Comparison of ENCODE assay signal across 8 cellular contexts in genomic region chr9:94656190-94656589, GRCh38. TPM values are rescaled to one million over a fixed set of nuclear protein-coding genes. Genes with fewer than 3 reads are reported as not detected.
DNase-seq lines count a peak whose midpoint lies in the region; ATAC-seq and TF ChIP-seq lines count a peak whose summit lies in the region.

No MANE protein-coding gene starts in this region.

- 8 to 28% (median 16%) methylated on average over 6 of the region's 6 CpGs for WGBS in psoas muscle, 3 donors

- peak; percentile 94 for ATAC-seq in GM18870 (IDR thresholded peaks at IDR 0.05; ENCODE audit: unreplicated experiment)
- peak; percentile 98 for ATAC-seq in HG02759 (IDR thresholded peaks at IDR 0.05; ENCODE audit: unreplicated experiment)
- peak; percentile 78 for ATAC-seq in central memory CD8-positive, alpha-beta T cell (replicated peaks; ENCODE audit: extremely low read depth, poor library complexity, severe bottlenecking)
- peak; percentile 35 to 79 (median 60) for ATAC-seq in psoas muscle

- no peaks in the 10 kb centered on the region for H3K4me1 ChIP-seq in psoas muscle

- DNase-seq in NOMO-1 treated with dmso at 0.1 percent for 144 hours (lab: John Stamatoyannopoulos, UW; ENCODE audit: unreplicated experiment) (peak; percentile 91), psoas muscle (no peak), NCI-H2171 (lab: John Stamatoyannopoulos, UW) (no peak), NCI-H345 (lab: John Stamatoyannopoulos, UW) (no peak), NCI-H187 (lab: John Stamatoyannopoulos, UW) (no peak)
- DNase-seq in central memory CD8-positive, alpha-beta T cell (ENCODE audit: low spot score in 2 of 2), result no peak

- no peak for TF ChIP-seq CTCF in psoas muscle (IDR thresholded peaks at IDR 0.05)

- peak overlapping the region; percentile 63 for H3K27ac Mint-ChIP-seq in central memory CD8-positive, alpha-beta T cell (ENCODE audit: low read depth)

- peak overlapping the region; percentile 43 for H3K4me3 ChIP-seq in psoas muscle

- H3K27me3 ChIP-seq in psoas muscle (ENCODE audit: insufficient read depth in 3 of 3, low read length in 2 of 3), result no peaks in the 10 kb centered on the region

- H3K36me3 ChIP-seq in psoas muscle (ENCODE audit: insufficient read depth in 1 of 2, low read depth in 1 of 2), result no peaks in the 10 kb centered on the region

- no peaks in the 10 kb centered on the region for H3K9me3 Mint-ChIP-seq in central memory CD8-positive, alpha-beta T cell

- peak overlapping the region; percentile 67 for H3K4me3 Mint-ChIP-seq in central memory CD8-positive, alpha-beta T cell

- H3K4me1 Mint-ChIP-seq in central memory CD8-positive, alpha-beta T cell, result peaks cover 12% of the 10 kb centered on the region

- H3K36me3 Mint-ChIP-seq in central memory CD8-positive, alpha-beta T cell (ENCODE audit: insufficient read depth), result no peaks in the 10 kb centered on the region

- intact Hi-C loops in psoas muscle (cut with DNase I), result no loop called here

- H3K27ac ChIP-seq in psoas muscle, result peak overlapping the region; percentile 30

- H3K27me3 Mint-ChIP-seq in central memory CD8-positive, alpha-beta T cell, result peaks cover 28% of the 10 kb centered on the region

- no peaks in the 10 kb centered on the region for H3K9me3 ChIP-seq in psoas muscle

RNA-seq across cellular contexts. Expression of gene FBP1, which starts 16.9 kb away (rescaled TPM):
- 1 to 10 TPM in 3 of 4 donors, under 1 TPM in 1; 0.51 to 1.4 (median 1.3) TPM for total RNA-seq in psoas muscle
- under 1 TPM; 0.24 to 0.83 (median 0.42) TPM for polyA plus RNA-seq in psoas muscle
